Comparison of ENCODE assay signal across 31 cellular contexts in the genomic region with DNA sequence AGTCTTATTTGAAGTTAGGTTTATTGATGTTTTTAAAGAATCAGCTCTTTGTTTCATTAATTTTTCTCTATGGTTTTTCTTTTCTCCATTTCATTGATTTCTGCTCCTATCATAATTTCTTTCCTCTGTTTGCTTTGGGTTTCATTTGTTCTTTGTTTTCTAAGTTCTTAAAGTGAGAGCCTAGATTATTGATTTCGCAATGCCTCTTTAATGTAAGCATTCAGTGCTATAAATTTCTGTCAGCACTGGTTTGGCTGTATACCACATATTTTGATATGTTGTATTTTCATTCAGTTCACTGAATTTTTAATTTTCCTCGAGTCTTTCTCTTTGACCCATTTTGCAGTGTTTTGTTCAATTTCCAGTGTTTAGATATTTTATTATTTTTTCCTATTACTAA.
"Had no signal": no experiment of that assay in that cellular context is flagged by ENCODE, and none has a peak within 500 bp of the region (broad histone marks: within the 10 kb centered on the region; RNA-seq: fewer than 3 reads in every experiment).

No MANE protein-coding gene starts in this region.

- H3K36me3 ChIP-seq: left lung, neural progenitor cell, neutrophil, right atrium auricular region, stomach, thyroid gland, transverse colon, upper lobe of left lung, vagina had no signal

- H3K79me2 ChIP-seq: hepatocyte, parathyroid adenoma had no signal

- H3K27ac ChIP-seq: hepatocyte, left lung, neural progenitor cell, neutrophil, parathyroid adenoma, psoas muscle, right atrium auricular region, skin epidermis, stomach, testis, thyroid gland, transverse colon, upper lobe of left lung, vagina had no signal

- H3K9me3 ChIP-seq: testis, thyroid gland, vagina had no signal

- H3K27me3 Mint-ChIP-seq: naive B cell had no signal

- H3K27ac Mint-ChIP-seq: mesothelial cell of epicardium; naive B cell; natural killer cell; nephron progenitor cell; neural progenitor cell; stimulated activated naive B cell treated with anti-CD40 and anti-IgM and Interleukin-4, amounts not matched to agents 10 μg/mL and 1 μg/mL and 100 μg/mL, for 72 hours had no signal

- H3K4me3 Mint-ChIP-seq: mesothelial cell of epicardium; naive B cell; natural killer cell; nephron progenitor cell; neural progenitor cell; stimulated activated naive B cell treated with anti-CD40 and anti-IgM and Interleukin-4, amounts not matched to agents 10 μg/mL and 1 μg/mL and 100 μg/mL, for 72 hours had no signal

- H3K9ac ChIP-seq: neural progenitor cell, parathyroid adenoma had no signal

- H3K4me3 ChIP-seq: hepatocyte, left lung, lung, neural progenitor cell, psoas muscle, right atrium auricular region, skin epidermis, stomach, testis, thyroid gland, transverse colon, upper lobe of left lung, vagina had no signal

- DNase-seq: kidney glomerular epithelial cell; left colon; left lung; mesendoderm; naive B cell; natural killer cell; nephron progenitor cell; occipital lobe; psoas muscle; stimulated activated CD4-positive, alpha-beta T cell treated with anti-CD3 and anti-CD28 coated beads, Interleukin-12 subunit alpha, Interleukin-12 subunit beta, amount 100 ng/mL, for 4 hours; stimulated activated CD4-positive, alpha-beta T cell treated with anti-CD3 and anti-CD28 coated beads, Interleukin-15, amount 100 ng/mL, for 24 hours; stimulated activated CD4-positive, alpha-beta T cell treated with anti-CD3 and anti-CD28 coated beads, Interleukin-2, amount 100 ng/mL, for 24 hours; stimulated activated CD4-positive, alpha-beta T cell treated with anti-CD3 and anti-CD28 coated beads, Interleukin-4, amount 100 ng/mL, for 1 hour; stimulated activated naive B cell treated with anti-CD40 and anti-IgM and Interleukin-4, amounts not matched to agents 10 μg/mL and 1 μg/mL and 100 μg/mL, for 72 hours; stimulated activated naive CD8-positive, alpha-beta T cell treated with anti-CD3 and anti-CD28 coated beads, Interleukin-15, Interleukin-2, amounts not matched to agents 100 U/mL and 50 U/mL, for 24 hours; stomach; testis; thyroid gland; transverse colon; upper lobe of left lung had no signal

- H3K27me3 ChIP-seq: hepatocyte, left lung, neural progenitor cell, neutrophil, right atrium auricular region, stomach, testis, thyroid gland, transverse colon, upper lobe of left lung, vagina had no signal

- ATAC-seq: left colon; left lung; natural killer cell; psoas muscle; sciatic nerve; stimulated activated naive B cell treated with anti-CD40 and anti-IgM and Interleukin-4, amounts not matched to agents 10 μg/mL and 1 μg/mL and 100 μg/mL, for 72 hours; stimulated activated naive CD8-positive, alpha-beta T cell treated with anti-CD3 and anti-CD28 coated beads, Interleukin-15, Interleukin-2, amounts not matched to agents 100 U/mL and 50 U/mL, for 24 hours had no signal

- H3K4me1 Mint-ChIP-seq: mesothelial cell of epicardium; naive B cell; natural killer cell; nephron progenitor cell; neural progenitor cell; stimulated activated naive B cell treated with anti-CD40 and anti-IgM and Interleukin-4, amounts not matched to agents 10 μg/mL and 1 μg/mL and 100 μg/mL, for 72 hours had no signal

- FAIRE-seq: keratinocyte had no signal

- H3K4me1 ChIP-seq: left lung, neural progenitor cell, parathyroid adenoma, psoas muscle, right atrium auricular region, stomach, testis, thyroid gland, transverse colon, upper lobe of left lung, vagina had no signal

- H2AFZ ChIP-seq: hepatocyte, neural progenitor cell, parathyroid adenoma had no signal

- H3K4me2 ChIP-seq: hepatocyte, neural progenitor cell had no signal
